Comparison of ENCODE assay signal across 25 cellular contexts in the genomic region with DNA sequence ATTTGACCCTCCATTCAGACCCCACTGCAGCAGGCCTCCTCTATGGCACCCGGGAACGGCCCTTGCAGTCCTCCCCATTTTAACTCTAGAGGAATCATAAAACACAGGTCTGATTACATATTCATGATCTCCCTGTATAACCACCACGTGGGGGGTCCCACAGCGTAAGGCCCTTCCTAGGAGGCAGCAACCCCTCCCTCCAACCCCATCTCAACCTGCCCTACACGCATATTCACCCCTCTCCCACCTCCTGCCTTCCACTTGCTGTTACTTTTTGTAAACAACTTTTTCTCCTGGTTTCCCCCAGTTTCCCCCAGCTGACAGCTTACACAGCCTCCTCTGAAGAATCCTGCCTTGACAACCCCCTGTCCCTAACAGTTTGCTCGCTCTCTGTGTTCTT.
"Had no signal": no experiment of that assay in that cellular context is flagged by ENCODE, and none has a peak within 500 bp of the region (broad histone marks: within the 10 kb centered on the region; RNA-seq: fewer than 3 reads in every experiment).

No MANE protein-coding gene starts in this region.

- ATAC-seq: esophagus mucosa; lower lobe of right lung; naive thymus-derived CD4-positive, alpha-beta T cell had no signal

- H3K27ac ChIP-seq: lower lobe of right lung, ovary, prostate gland, spleen, thoracic aorta, upper lobe of left lung had no signal

- H3K4me1 ChIP-seq: lower lobe of right lung, prostate gland, spleen, upper lobe of left lung had no signal

- H3K36me3 Mint-ChIP-seq: activated CD4-positive, alpha-beta memory T cell treated with anti-CD3 and anti-CD28 coated beads for 36 hours; brain had no signal

- H3K4me1 Mint-ChIP-seq: activated naive CD4-positive, alpha-beta T cell treated with anti-CD3 and anti-CD28 coated beads, Interleukin-2, amount 50 U/mL, for 24 hours had no signal

- H3K27ac Mint-ChIP-seq: activated CD4-positive, alpha-beta memory T cell treated with anti-CD3 and anti-CD28 coated beads for 36 hours; activated naive CD4-positive, alpha-beta T cell treated with anti-CD3 and anti-CD28 coated beads, Interleukin-2, amount 50 U/mL, for 24 hours; naive thymus-derived CD4-positive, alpha-beta T cell had no signal

- H3K9me3 ChIP-seq: lower lobe of right lung, ovary, prostate gland, thoracic aorta, upper lobe of left lung had no signal

- H3K4me3 ChIP-seq: lower lobe of right lung, ovary, prostate gland, spleen, thoracic aorta, upper lobe of left lung had no signal

- DNase-seq: activated CD4-positive, alpha-beta memory T cell treated with anti-CD3 and anti-CD28 coated beads for 36 hours; activated CD4-positive, alpha-beta T cell treated with anti-CD3 and anti-CD28 coated beads for 4 hours; activated gamma-delta T cell; activated T-cell treated with anti-CD3 and anti-CD28 coated beads for 4 hours; aorta; caudate nucleus; dermis blood vessel endothelial cell; effector CD8-positive, alpha-beta T cell; glutamatergic neuron; hippocampal formation; kidney; lower lobe of right lung; naive thymus-derived CD4-positive, alpha-beta T cell; ovary; spleen; stimulated activated CD4-positive, alpha-beta T cell treated with anti-CD3 and anti-CD28 coated beads, Interleukin-4, amount 100 ng/mL, for 24 hours; stimulated activated naive CD4-positive, alpha-beta T cell treated with Interleukin-2 at 50 U/mL for 16 hours; T-helper 9 cell; upper lobe of left lung had no signal

- H3K27me3 ChIP-seq: ovary, upper lobe of left lung had no signal

- H3K36me3 ChIP-seq: lower lobe of right lung, ovary, prostate gland, spleen, thoracic aorta, upper lobe of left lung had no signal

- H3K4me3 Mint-ChIP-seq: activated CD4-positive, alpha-beta memory T cell treated with anti-CD3 and anti-CD28 coated beads for 36 hours; activated naive CD4-positive, alpha-beta T cell treated with anti-CD3 and anti-CD28 coated beads, Interleukin-2, amount 50 U/mL, for 24 hours; activated T-helper 1 cell treated with anti-CD3 and anti-CD28 coated beads, Interleukin-12 subunit alpha, Interleukin-12 subunit beta, Interleukin-2, Interleukin-4 antibody, amounts not matched to agents 30 ng/mL and 10 ng/mL and 1 ng/mL, durations not matched to agents 14 hours and 24 hours and 36 hours; naive thymus-derived CD4-positive, alpha-beta T cell had no signal
